9 cellular contexts compared by ENCODE assay signal in genomic region chr4:140609548-140610425, GRCh38. TPM values are rescaled to one million over a fixed set of nuclear protein-coding genes. Genes with fewer than 3 reads are reported as not detected.
A peak's percentile ranks its signal among the peaks of the same experiment; 100 is the strongest.
DNase-seq lines count a peak whose midpoint lies in the region; ATAC-seq, FAIRE-seq and TF ChIP-seq lines count a peak whose summit lies in the region.
"Had no signal": no experiment of that assay in that cellular context is flagged by ENCODE, and none has a peak within 500 bp of the region (broad histone marks: within the 10 kb centered on the region; RNA-seq: fewer than 3 reads in every experiment).

No MANE protein-coding gene starts in this region.

- intact Hi-C loops in gastrocnemius medialis (cut with DNase I; ENCODE audit: low total_unique reads), result no loop called here
- intact Hi-C loops in kidney (cut with DNase I), result no loop called here

- H3K27ac ChIP-seq in VCaP, result peak overlapping the region; percentile 1; the same call in 1 of the 2 replicates
- no peak overlapping the region for H3K27ac ChIP-seq in cardiac muscle cell
- H3K27ac ChIP-seq in gastrocnemius medialis, result no peak overlapping the region
- H3K27ac ChIP-seq in kidney (ENCODE audit: low read depth in 2 of 2, low read length in 2 of 2), result no peak overlapping the region

- ATAC-seq in GM18517 (IDR thresholded peaks at IDR 0.05; ENCODE audit: unreplicated experiment) (peak; percentile 75), HG03025 (IDR thresholded peaks at IDR 0.05; ENCODE audit: low FRiP score, unreplicated experiment) (peak; percentile 55), gastrocnemius medialis (peak in 1 of 2 donors; percentile 47)

- H3K4me1 ChIP-seq in cardiac muscle cell (ENCODE audit: low read depth) (peaks cover 3% of the 10 kb centered on the region), gastrocnemius medialis (no peaks in the 10 kb centered on the region), kidney (ENCODE audit: control insufficient read depth in 1 of 2, insufficient read depth in 1 of 2, low read depth in 1 of 2, low read length in 2 of 2) (no peaks in the 10 kb centered on the region)

- no peaks in the 10 kb centered on the region for H3K36me3 ChIP-seq in cardiac muscle cell
- no peaks in the 10 kb centered on the region for H3K36me3 ChIP-seq in gastrocnemius medialis
- no peaks in the 10 kb centered on the region for H3K36me3 ChIP-seq in kidney (ENCODE audit: control insufficient read depth in 1 of 2, insufficient read depth in 2 of 2, low read length in 2 of 2)

- TF ChIP-seq CTCF in AG09319 (IDR thresholded peaks at IDR 0.05; ENCODE audit: low read depth, low read length), result peak; percentile 43
- peak; percentile 76 for TF ChIP-seq CTCF in VCaP (conservative IDR thresholded peaks at IDR 0.05)
- TF ChIP-seq CTCF in cardiac muscle cell (IDR thresholded peaks at IDR 0.05; ENCODE audit: low read depth, low read length), result peak; percentile 54
- peak in 4 of 5 experiments; percentile 14 to 38 (median 28) for TF ChIP-seq CTCF in gastrocnemius medialis (IDR thresholded peaks at IDR 0.05 in 4 of 5, conservative IDR thresholded peaks at IDR 0.05 in 1 of 5)
- no peak for TF ChIP-seq CTCF in kidney (IDR thresholded peaks at IDR 0.05; ENCODE audit: borderline replicate concordance, extremely low read depth, insufficient read depth)

- in situ Hi-C loops in gastrocnemius medialis (cut with MboI; ENCODE audit: low sequenced_read_pairs in 4 of 4), result no loop called here

- H3K4me3 ChIP-seq in cardiac muscle cell, result no peak overlapping the region
- no peak overlapping the region for H3K4me3 ChIP-seq in gastrocnemius medialis
- H3K4me3 ChIP-seq in kidney (ENCODE audit: low read length in 2 of 2), result no peak overlapping the region

- no peak for FAIRE-seq in kidney (lab: Jason Lieb, UNC)

- H3K9me3 ChIP-seq in cardiac muscle cell (ENCODE audit: low read depth), result no peaks in the 10 kb centered on the region
- no peaks in the 10 kb centered on the region for H3K9me3 ChIP-seq in gastrocnemius medialis
- no peaks in the 10 kb centered on the region for H3K9me3 ChIP-seq in kidney (ENCODE audit: control insufficient read depth in 1 of 2, low read length in 2 of 2)

- no peak for TF ChIP-seq POLR2A in gastrocnemius medialis (IDR thresholded peaks at IDR 0.05)

- H3K9ac ChIP-seq in kidney (ENCODE audit: low read length in 2 of 2), result no peak overlapping the region

- peak; percentile 11 for DNase-seq in AG09319 (ENCODE audit: extremely low read depth, low read depth)
- peak; percentile 53 to 74 for DNase-seq in NCI-H187 (lab: John Stamatoyannopoulos, UW)
- peak; percentile 64 to 82 for DNase-seq in cardiac muscle cell (ENCODE audit: low read depth in 1 of 2, low spot score in 1 of 2)
- DNase-seq in gastrocnemius medialis, result no peak
- no peak for DNase-seq in kidney

- H3K27me3 ChIP-seq in cardiac muscle cell (no peaks in the 10 kb centered on the region), gastrocnemius medialis (no peaks in the 10 kb centered on the region)

RNA-seq across cellular contexts. Expression of gene UCP1, which starts 41.0 kb away (rescaled TPM):
- total RNA-seq in cardiac muscle cell (0.21 TPM in 1 of 2 replicates, not detected in the other), gastrocnemius medialis (not detected), kidney (not detected)
- polyA plus RNA-seq in cardiac muscle cell (0.11 and 0.12 TPM in 2 replicates), kidney (ENCODE audit: insufficient read depth, low read depth, low replicate concordance) (not detected)
- polyA plus RNA-seq: esophagus had no signal

Comparison
In these comparisons a context has a peak if more than half of its experiments do, and no peak if none do; other contexts are left out.
1. DNase-seq: peak in AG09319 (single experiment), NCI-H187 (2 of 2) and cardiac muscle cell (2 of 2); none in gastrocnemius medialis (0 of 2) and kidney (single experiment).